In the genomic region with DNA sequence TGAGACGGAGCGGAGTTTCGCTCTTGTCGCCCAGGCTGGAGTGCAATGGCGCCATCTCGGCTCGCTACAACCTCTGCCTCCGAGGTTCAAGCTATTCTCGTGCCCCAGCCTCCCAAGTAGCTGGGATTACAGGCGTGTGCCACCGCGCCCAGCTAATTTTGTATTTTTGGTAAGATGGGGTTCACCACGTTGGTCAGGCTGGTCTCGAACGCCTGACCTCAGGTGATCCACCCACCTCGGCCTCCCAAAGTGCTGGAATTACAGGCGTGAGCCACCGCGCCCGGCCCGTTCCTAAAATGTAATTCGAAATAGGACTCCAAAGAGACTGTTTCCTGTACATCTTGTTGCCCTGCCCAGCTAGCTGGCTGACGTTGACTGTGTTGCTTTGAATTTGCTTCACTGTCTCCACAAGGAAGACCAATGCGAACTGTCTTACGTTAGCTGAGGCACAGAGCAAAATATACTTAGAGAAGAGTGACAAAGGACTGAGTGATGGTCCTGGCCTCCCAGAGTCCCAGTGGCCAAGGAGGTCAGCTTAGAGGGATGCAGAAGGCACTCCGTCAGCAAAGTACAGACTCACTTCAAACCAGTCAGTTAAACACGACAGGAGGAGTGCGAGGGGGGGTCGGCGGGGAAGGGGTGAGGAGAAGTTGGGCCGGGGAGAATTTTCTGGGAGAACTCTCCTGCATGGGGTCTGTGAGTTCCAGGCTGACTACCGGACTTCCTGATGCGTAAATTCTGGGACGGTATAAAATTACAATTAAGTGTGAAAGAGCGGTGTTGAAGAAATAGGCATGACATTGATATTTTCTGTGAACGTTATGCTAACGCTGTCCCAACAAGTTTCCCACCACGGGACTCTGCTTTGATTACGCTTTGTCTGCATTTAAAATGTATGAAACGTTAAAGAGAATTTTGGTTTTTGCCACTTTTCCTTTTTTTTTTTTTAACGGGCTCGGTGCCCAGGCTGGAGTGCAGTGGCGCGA, we compare ENCODE assay signal across 8 cellular contexts. TPM values are rescaled to one million over a fixed set of nuclear protein-coding genes. Genes with fewer than 3 reads are reported as not detected.
DNase-seq lines count a peak whose midpoint lies in the region; ATAC-seq, FAIRE-seq and TF ChIP-seq lines count a peak whose summit lies in the region.

No MANE protein-coding gene starts in this region.

- no peaks in the 10 kb centered on the region for H3K9me3 ChIP-seq in ES-I3 (ENCODE audit: control insufficient read depth, insufficient read depth, low read length)
- H3K9me3 ChIP-seq in PC-9 (ENCODE audit: insufficient read depth, low read depth): no peaks in the 10 kb centered on the region
- no peaks in the 10 kb centered on the region for H3K9me3 ChIP-seq in H1 (ENCODE audit: insufficient read depth in 2 of 2, low read depth in 1 of 2, low read length in 1 of 2)
- H3K9me3 ChIP-seq in psoas muscle: no peaks in the 10 kb centered on the region

- TF ChIP-seq POLR2A in H1 (IDR thresholded peaks at IDR 0.05; ENCODE audit: control extremely low read depth in 1 of 2, low read depth in 2 of 2, low read length in 2 of 2): no peak

- no peaks in the 10 kb centered on the region for H3K4me1 ChIP-seq in ES-I3 (ENCODE audit: insufficient read depth, low read length)
- peaks cover 7% of the 10 kb centered on the region; the same call in 1 of the 2 replicates for H3K4me1 ChIP-seq in PC-9 (replicated peaks; ENCODE audit: insufficient read depth)
- peaks cover 0 to 2% (median 0%) of the 10 kb centered on the region in 4 experiments; a peak in 3 of 7 replicates for H3K4me1 ChIP-seq in H1 (replicated peaks in 1 of 4; ENCODE audit: control insufficient read depth in 3 of 4, insufficient read depth in 4 of 4, low read length in 3 of 4)
- peaks cover 33% of the 10 kb centered on the region for H3K4me1 ChIP-seq in psoas muscle

- no peak overlapping the region for H4K8ac ChIP-seq in H1 (ENCODE audit: extremely low read depth, insufficient read depth, low read length)

- no peak for TF ChIP-seq EP300 in H1 (IDR thresholded peaks at IDR 0.05; ENCODE audit: borderline replicate concordance in 1 of 2, low read depth in 2 of 2, low read length in 2 of 2)

- H3K79me1 ChIP-seq in H1 (ENCODE audit: low read depth, low read length): no peaks in the 10 kb centered on the region

- BruUV-seq in PC-9 (replicated peaks; lab: Mats Ljungman, UMichigan): no TSS peak

- H3K23me2 ChIP-seq in H1 (ENCODE audit: low read depth, low read length): peaks cover 11% of the 10 kb centered on the region

- no peak for TF ChIP-seq RAD21 in H1 (IDR thresholded peaks at IDR 0.05 in 1 of 2, conservative IDR thresholded peaks at IDR 0.05 in 1 of 2; ENCODE audit: low read depth in 2 of 2, low read length in 2 of 2)

- H2BK5ac ChIP-seq in H1 (ENCODE audit: low read depth, low read length): no peak overlapping the region

- ATAC-seq in psoas muscle: peak in 1 of 4 donors; percentile 25

- FAIRE-seq in H1 (lab: Jason Lieb, UNC): no peak

- WGBS in H1 (ENCODE audit: extremely low coverage in 1 of 2, insufficient coverage in 1 of 2, insufficient read length in 1 of 2, insufficient replicate concordance in 2 of 2, low coverage in 1 of 2, low lambda C conversion rate in 2 of 2, missing lambda C conversion rate in 1 of 2), 2 experiments: 74% methylated on average over 40 of the region's 44 CpGs; no CpG with 5 or more reads in 1 of the 2 experiments
- 14 to 31% (median 27%) methylated on average over 44 of the region's 44 CpGs for WGBS in psoas muscle, 3 donors

- intact Hi-C loops in PC-9 (cut with micrococcal nuclease; ENCODE audit: unreplicated experiment) (no loop called here), psoas muscle (cut with DNase I) (no loop called here)

- H2AFZ ChIP-seq in PC-9 (peak overlapping the region; percentile 46), H1 (ENCODE audit: low read length) (no peak overlapping the region)

- no peak overlapping the region for H2BK15ac ChIP-seq in H1 (ENCODE audit: low read length)

- no peaks in the 10 kb centered on the region for H3K36me3 ChIP-seq in ES-I3 (ENCODE audit: insufficient read depth, low read length)
- H3K36me3 ChIP-seq in PC-9 (ENCODE audit: low read depth): no peaks in the 10 kb centered on the region
- no peaks in the 10 kb centered on the region for H3K36me3 ChIP-seq in H1 (ENCODE audit: control insufficient read depth in 2 of 4, insufficient read depth in 4 of 4, low read length in 3 of 4)
- H3K36me3 ChIP-seq in psoas muscle (ENCODE audit: insufficient read depth in 1 of 2, low read depth in 1 of 2): no peaks in the 10 kb centered on the region

- no peak overlapping the region for H3K14ac ChIP-seq in H1 (ENCODE audit: insufficient read length)

- H4K91ac ChIP-seq in H1 (replicated peaks; ENCODE audit: insufficient read length, low read length): no peak overlapping the region

- CTCF ChIA-PET in PC-9 (lab: Charles Lee): interaction anchor here (0.6 kb wide), 1 partner anchor 11 kb away, joined by 13 read pairs; a partner anchor contains a TSS
- CTCF ChIA-PET in H1 (lab: Charles Lee; ENCODE audit: partially characterized antibody): interaction anchor here (0.6 to 1.4 kb wide), 3 partner anchors 9 to 31 kb away, joined by 3 to 4 read pairs (median 4); no protein-coding TSS in a partner anchor

- peak overlapping the region; percentile 56 for H3K4me3 ChIP-seq in PC-9
- peak overlapping the region; percentile 33 to 76 (median 48); a peak in 6 of 8 replicates for H3K4me3 ChIP-seq in H1 (ENCODE audit: extremely low read depth in 1 of 4, insufficient read depth in 2 of 4, low read depth in 3 of 4, low read length in 4 of 4)
- peak overlapping the region; percentile 66 for H3K4me3 ChIP-seq in psoas muscle

- DNase-seq in PC-9 (peak; percentile 45 to 70), H1 (ENCODE audit: low read depth in 1 of 2, low spot score in 2 of 2) (no peak), psoas muscle (no peak), activated gamma-delta T cell (lab: John Stamatoyannopoulos, UW) (no peak), HPDE6-E6E7 (ENCODE audit: extremely low spot score) (no peak), NCI-H82 treated with DMSO at 0.1 percent for 48 hours (lab: John Stamatoyannopoulos, UW; ENCODE audit: unreplicated experiment) (no peak), iPS-NIHi11 (ENCODE audit: low spot score) (no peak)

- H3F3A ChIP-seq in PC-9 (ENCODE audit: insufficient read depth, low read depth): peaks cover 55% of the 10 kb centered on the region

- POLR2A ChIA-PET in PC-9 (lab: Charles Lee; ENCODE audit: unreplicated experiment) (interaction anchor here (0.6 kb wide), 4 partner anchors 8 to 79 kb away, joined by 4 to 17 read pairs (median 8); no protein-coding TSS in a partner anchor), H1 (lab: Charles Lee; ENCODE audit: partially characterized antibody) (interaction anchor here (1.2 to 2.1 kb wide), 4 partner anchors 17 to 27 kb away, joined by 3 to 6 read pairs (median 4); no protein-coding TSS in a partner anchor)

- no peak overlapping the region for H3K18ac ChIP-seq in H1 (ENCODE audit: extremely low read depth, low read length)

- H3K56ac ChIP-seq in H1 (replicated peaks; ENCODE audit: insufficient read length, low read depth, low read length): no peak overlapping the region

- no peak overlapping the region for H3K23ac ChIP-seq in H1 (ENCODE audit: insufficient read length)

- H3K4ac ChIP-seq in H1 (replicated peaks; ENCODE audit: insufficient read length, low read depth, low read length): no peak overlapping the region

- H3K4me2 ChIP-seq in PC-9 (peak overlapping the region; percentile 72), H1 (ENCODE audit: insufficient read depth in 1 of 2, low read depth in 2 of 2, low read length in 2 of 2) (peak overlapping the region; percentile 58 to 97)

- H3K9me2 ChIP-seq in PC-9 (ENCODE audit: insufficient read depth): no peaks in the 10 kb centered on the region

- H3K27me3 ChIP-seq in PC-9 (ENCODE audit: insufficient read depth, low read depth) (no peaks in the 10 kb centered on the region), H1 (replicated peaks in 1 of 4; ENCODE audit: control insufficient read depth in 3 of 4, extremely low read depth in 1 of 4, insufficient read depth in 3 of 4, low read length in 3 of 4) (peaks cover 0 to 5% (median 1%) of the 10 kb centered on the region in 4 experiments; a peak in 2 of 7 replicates), psoas muscle (ENCODE audit: insufficient read depth in 3 of 3, low read length in 2 of 3) (no peaks in the 10 kb centered on the region)

- H2BK120ac ChIP-seq in H1 (replicated peaks; ENCODE audit: low read depth, low read length): no peak overlapping the region

- H4K20me1 ChIP-seq in PC-9 (ENCODE audit: insufficient read depth) (peaks cover 5% of the 10 kb centered on the region), H1 (replicated peaks in 1 of 2; ENCODE audit: control insufficient read depth in 1 of 2, insufficient read depth in 2 of 2, low read length in 2 of 2) (peaks cover 0 to 4% of the 10 kb centered on the region in 2 experiments)

- H4K5ac ChIP-seq in H1 (ENCODE audit: insufficient read length, low read depth, low read length): no peak overlapping the region

- no peak overlapping the region for H2BK20ac ChIP-seq in H1 (ENCODE audit: low read length)

- no peaks in the 10 kb centered on the region for H3K79me2 ChIP-seq in PC-9 (ENCODE audit: low read depth)
- no peaks in the 10 kb centered on the region for H3K79me2 ChIP-seq in H1 (ENCODE audit: control insufficient read depth in 1 of 2, insufficient read depth in 2 of 2, low read length in 2 of 2)

- no peak overlapping the region for H2AK5ac ChIP-seq in H1 (ENCODE audit: low read depth, low read length)

- H3K9ac ChIP-seq in ES-I3 (ENCODE audit: low read depth, low read length) (peak overlapping the region; percentile 76; the same call in 1 of the 2 replicates), H1 (replicated peaks in 1 of 4; ENCODE audit: extremely low read depth in 1 of 4, low read depth in 3 of 4, low read length in 3 of 4) (no peak overlapping the region)

- peak overlapping the region; percentile 20 for H3K27ac ChIP-seq in PC-9
- no peak overlapping the region for H3K27ac ChIP-seq in H1 (ENCODE audit: low read depth, low read length)
- peak overlapping the region; percentile 75 for H3K27ac ChIP-seq in psoas muscle

- H2BK12ac ChIP-seq in H1 (ENCODE audit: low read depth, low read length): no peak overlapping the region

- TF ChIP-seq CTCF in PC-9 (conservative IDR thresholded peaks at IDR 0.05) (no peak), H1 (IDR thresholded peaks at IDR 0.05; ENCODE audit: control extremely low read depth in 1 of 3, insufficient read depth in 1 of 3, low read depth in 1 of 3, low read length in 3 of 3) (no peak), psoas muscle (IDR thresholded peaks at IDR 0.05) (no peak)

RNA-seq across cellular contexts. Expression of a gene that starts 6.8 kb away (rescaled TPM):
- total RNA-seq in PC-9 (2021) (57.6 and 66.0 TPM in 2 replicates), psoas muscle (10 to 100 TPM; 26.6 to 33.6 (median 31.5) TPM)
- total RNA-seq in H1 (2021; fragmentation: NEBNext Ultra II Directional; extraction: Animal tissue kit (Norgen Biotek cat#: 25700)): 21.2 and 21.6 TPM in 2 replicates
- polyA plus RNA-seq in H1 (2011; rRNA removed) (12.9 and 18.0 TPM in 2 replicates), psoas muscle (10 to 100 TPM; 12.5 to 44.0 (median 17.4) TPM)
- polyA plus RNA-seq in H1 (2011; cell fraction: cytosol; rRNA removed): 19.8 TPM
- polyA plus RNA-seq in H1 (2011; cell fraction: nucleus; rRNA removed): 79.7 TPM
- 19.4 to 26.5 TPM (median 23.3 TPM) in 4 replicates for polyA plus RNA-seq in H1 (2012, experiment 1 of 2)
- 10.8 TPM for polyA plus RNA-seq in H1 (2012, experiment 2 of 2)
- polyA plus RNA-seq in H1 (2013, experiment 1 of 2): 15.0 TPM
- polyA plus RNA-seq in H1 (2013, experiment 2 of 2): 13.5 TPM
- 4.7 and 7.7 TPM in 2 replicates for polyA minus RNA-seq in H1 (2011; rRNA and poly(A)+ RNA removed)
- polyA minus RNA-seq in H1 (2011; cell fraction: cytosol; rRNA and poly(A)+ RNA removed): 6.7 TPM
- polyA minus RNA-seq in H1 (2011; cell fraction: nucleus; rRNA and poly(A)+ RNA removed): 19.8 TPM

RNA-seq across cellular contexts. Expression of a gene that starts 11.3 kb away (rescaled TPM):
- total RNA-seq in PC-9 (2021) (9.2 and 10.4 TPM in 2 replicates), psoas muscle (10 to 100 TPM; 18.5 to 42.6 (median 32.4) TPM)
- total RNA-seq in H1 (2021; fragmentation: NEBNext Ultra II Directional; extraction: Animal tissue kit (Norgen Biotek cat#: 25700)): 0.44 and 0.47 TPM in 2 replicates
- polyA plus RNA-seq in H1 (2011; rRNA removed) (0.36 and 0.57 TPM in 2 replicates), psoas muscle (10 to 100 TPM; 10.4 to 37.7 (median 21.2) TPM)
- 0.62 TPM for polyA plus RNA-seq in H1 (2011; cell fraction: cytosol; rRNA removed)
- polyA plus RNA-seq in H1 (2011; cell fraction: nucleus; rRNA removed): 0.54 TPM
- polyA plus RNA-seq in H1 (2012, experiment 1 of 2): 0.35 to 1.0 TPM (median 0.45 TPM) in 4 replicates
- 0.55 TPM for polyA plus RNA-seq in H1 (2012, experiment 2 of 2)
- 0.53 TPM for polyA plus RNA-seq in H1 (2013, experiment 1 of 2)
- 0.28 TPM for polyA plus RNA-seq in H1 (2013, experiment 2 of 2)
- 0.05 TPM in 1 of 2 replicates, not detected in the other for polyA minus RNA-seq in H1 (2011; rRNA and poly(A)+ RNA removed)
- not detected for polyA minus RNA-seq in H1 (2011; cell fraction: cytosol; rRNA and poly(A)+ RNA removed)
- 0.60 TPM for polyA minus RNA-seq in H1 (2011; cell fraction: nucleus; rRNA and poly(A)+ RNA removed)

RNA-seq across cellular contexts. Expression of a gene that starts 27.4 kb away (rescaled TPM):
- total RNA-seq in PC-9 (2021) (2,373 and 2,766 TPM in 2 replicates), psoas muscle (1,000 to 10,000 TPM in 1 of 4 donors, 100 to 1,000 TPM in 3; 832 to 1,110 (median 978) TPM)
- total RNA-seq in H1 (2021; fragmentation: NEBNext Ultra II Directional; extraction: Animal tissue kit (Norgen Biotek cat#: 25700)): 2,564 and 2,589 TPM in 2 replicates
- polyA plus RNA-seq in H1 (2011; rRNA removed) (7,578 and 7,971 TPM in 2 replicates), psoas muscle (1,000 to 10,000 TPM; 1,678 to 3,660 (median 1,849) TPM)
- polyA plus RNA-seq in H1 (2011; cell fraction: cytosol; rRNA removed): 6,759 TPM
- 7,543 TPM for polyA plus RNA-seq in H1 (2011; cell fraction: nucleus; rRNA removed)
- polyA plus RNA-seq in H1 (2012, experiment 1 of 2): 3,817 to 4,876 TPM (median 4,535 TPM) in 4 replicates
- 4,888 TPM for polyA plus RNA-seq in H1 (2012, experiment 2 of 2)
- polyA plus RNA-seq in H1 (2013, experiment 1 of 2): 2,646 TPM
- polyA plus RNA-seq in H1 (2013, experiment 2 of 2): 2,607 TPM
- polyA minus RNA-seq in H1 (2011; rRNA and poly(A)+ RNA removed): 7,141 and 7,318 TPM in 2 replicates
- polyA minus RNA-seq in H1 (2011; cell fraction: cytosol; rRNA and poly(A)+ RNA removed): 3,305 TPM
- polyA minus RNA-seq in H1 (2011; cell fraction: nucleus; rRNA and poly(A)+ RNA removed): 3,286 TPM

RNA-seq across cellular contexts. Expression of a gene that starts 44.7 kb away (rescaled TPM):
- total RNA-seq in PC-9 (2021): 15.2 and 15.7 TPM in 2 replicates
- total RNA-seq in H1 (2021; fragmentation: NEBNext Ultra II Directional; extraction: Animal tissue kit (Norgen Biotek cat#: 25700)): 5.7 and 6.2 TPM in 2 replicates
- 2.3 and 4.2 TPM in 2 replicates for polyA plus RNA-seq in H1 (2011; rRNA removed)
- polyA plus RNA-seq in H1 (2011; cell fraction: cytosol; rRNA removed): 6.2 TPM
- polyA plus RNA-seq in H1 (2011; cell fraction: nucleus; rRNA removed): 6.8 TPM
- 8.8 to 10.6 TPM (median 9.8 TPM) in 4 replicates for polyA plus RNA-seq in H1 (2012, experiment 1 of 2)
- polyA plus RNA-seq in H1 (2012, experiment 2 of 2): 0.70 TPM
- 5.1 TPM for polyA plus RNA-seq in H1 (2013, experiment 1 of 2)
- polyA plus RNA-seq in H1 (2013, experiment 2 of 2): 4.3 TPM
- polyA minus RNA-seq in H1 (2011; rRNA and poly(A)+ RNA removed): 5.5 and 6.2 TPM in 2 replicates
- polyA minus RNA-seq in H1 (2011; cell fraction: cytosol; rRNA and poly(A)+ RNA removed): 2.3 TPM
- 4.6 TPM for polyA minus RNA-seq in H1 (2011; cell fraction: nucleus; rRNA and poly(A)+ RNA removed)
- total RNA-seq in psoas muscle: 1 to 10 TPM; 3.0 to 5.8 (median 5.3) TPM
- 10 to 100 TPM in 1 of 3 donors, 1 to 10 TPM in 2; 1.5 to 17.6 (median 4.8) TPM for polyA plus RNA-seq in psoas muscle

Comparison
In these comparisons a context has a peak if more than half of its experiments do, and no peak if none do; other contexts are left out.
1. DNase-seq: peak in PC-9 (2 of 2); none in H1 (0 of 2), psoas muscle (0 of 2), activated gamma-delta T cell (single experiment), HPDE6-E6E7 (single experiment), NCI-H82 treated with DMSO at 0.1 percent for 48 hours (single experiment) and iPS-NIHi11 (single experiment).
2. Peak in every context shown above with its lines, with median percentiles within 50 percentile points of each other: H3K4me3 ChIP-seq.